1 cellular context compared by ENCODE assay signal in genomic region chr10:91672021-91672608, GRCh38.
TF ChIP-seq lines count a peak whose summit lies in the region.

No MANE protein-coding gene starts in this region.

TF ChIP-seq in PFSK-1, 5 proteins besides CTCF, POLR2A, EP300 and RAD21 (continued from another document):
- no peak for TF ChIP-seq REST (IDR thresholded peaks at IDR 0.05; ENCODE audit: insufficient read depth in 1 of 2, low read depth in 2 of 2, low read length in 2 of 2)
TF ChIP-seq in PFSK-1: peak in this region for 3.
